Comparison of ENCODE assay signal across 4 cellular contexts in genomic region chr20:63660174-63660573, GRCh38. TPM values are rescaled to one million over a fixed set of nuclear protein-coding genes. Genes with fewer than 3 reads are reported as not detected.
DNase-seq lines count a peak whose midpoint lies in the region; ATAC-seq and TF ChIP-seq lines count a peak whose summit lies in the region.
"Not testable (repeated sequence)": the region's sequence is repeated elsewhere in the genome, so short reads cannot be mapped to it uniquely, and the experiment has no call there.

No MANE protein-coding gene starts in this region.

- peaks cover 17% of the 10 kb centered on the region for H3K4me1 ChIP-seq in CD4-positive, CD25-positive, alpha-beta regulatory T cell (ENCODE audit: control insufficient read depth, insufficient read depth, low read length, poor library complexity, severe bottlenecking)
- H3K4me1 ChIP-seq in naive thymus-derived CD4-positive, alpha-beta T cell (ENCODE audit: control insufficient read depth in 2 of 2, insufficient read depth in 2 of 2, low read length in 2 of 2) = not testable (repeated sequence)

- not testable (repeated sequence) for H3K36me3 ChIP-seq in CD4-positive, CD25-positive, alpha-beta regulatory T cell (ENCODE audit: control insufficient read depth, insufficient read depth, low read length)
- peaks cover 0 to 46% (median 0%) of the 10 kb centered on the region in 3 experiments for H3K36me3 ChIP-seq in naive thymus-derived CD4-positive, alpha-beta T cell (ENCODE audit: control insufficient read depth in 2 of 3, insufficient read depth in 3 of 3, low read length in 3 of 3)

- H3K4me3 ChIP-seq in CD4-positive, CD25-positive, alpha-beta regulatory T cell (ENCODE audit: low read depth, low read length); naive thymus-derived CD4-positive, alpha-beta T cell (ENCODE audit: low read length): not testable (repeated sequence)

- peak overlapping the region; percentile 77 to 96 (median 87) for H3K4me3 Mint-ChIP-seq in CD4-positive, CD25-positive, alpha-beta regulatory T cell
- peak overlapping the region; percentile 89 for H3K4me3 Mint-ChIP-seq in WTC11
- H3K4me3 Mint-ChIP-seq in activated naive CD8-positive, alpha-beta T cell treated with anti-CD3 and anti-CD28 coated beads for 36 hours = peak overlapping the region; percentile 91
- H3K4me3 Mint-ChIP-seq in naive thymus-derived CD4-positive, alpha-beta T cell = peak overlapping the region; percentile 39 to 97 (median 68)

- not testable (repeated sequence) for ATAC-seq in CD4-positive, CD25-positive, alpha-beta regulatory T cell (ENCODE audit: low read depth in 2 of 2); WTC11; naive thymus-derived CD4-positive, alpha-beta T cell

- H3K9me3 Mint-ChIP-seq in CD4-positive, CD25-positive, alpha-beta regulatory T cell; WTC11; activated naive CD8-positive, alpha-beta T cell treated with anti-CD3 and anti-CD28 coated beads for 36 hours; naive thymus-derived CD4-positive, alpha-beta T cell: not testable (repeated sequence)

- not testable (repeated sequence) for DNase-seq in CD4-positive, CD25-positive, alpha-beta regulatory T cell; WTC11 (ENCODE audit: low spot score); activated naive CD8-positive, alpha-beta T cell treated with anti-CD3 and anti-CD28 coated beads for 36 hours; naive thymus-derived CD4-positive, alpha-beta T cell

- not testable (repeated sequence) for TF ChIP-seq CTCF in WTC11 (IDR thresholded peaks at IDR 0.05)

- not testable (repeated sequence) for H3K27me3 Mint-ChIP-seq in CD4-positive, CD25-positive, alpha-beta regulatory T cell; WTC11 (ENCODE audit: low read depth); activated naive CD8-positive, alpha-beta T cell treated with anti-CD3 and anti-CD28 coated beads for 36 hours; naive thymus-derived CD4-positive, alpha-beta T cell

- not testable (repeated sequence) for H3K27me3 ChIP-seq in CD4-positive, CD25-positive, alpha-beta regulatory T cell (ENCODE audit: control insufficient read depth, insufficient read depth, low read length); naive thymus-derived CD4-positive, alpha-beta T cell (ENCODE audit: control insufficient read depth in 2 of 2, insufficient read depth in 2 of 2, low read length in 2 of 2)

- H3K36me3 Mint-ChIP-seq in CD4-positive, CD25-positive, alpha-beta regulatory T cell; WTC11: not testable (repeated sequence)
- H3K36me3 Mint-ChIP-seq in activated naive CD8-positive, alpha-beta T cell treated with anti-CD3 and anti-CD28 coated beads for 36 hours = peaks cover 11% of the 10 kb centered on the region
- H3K36me3 Mint-ChIP-seq in naive thymus-derived CD4-positive, alpha-beta T cell = peaks cover 0 to 11% (median 0%) of the 10 kb centered on the region in 5 donors

- POLR2A ChIA-PET in WTC11 (lab: Charles Lee) = not testable (repeated sequence)
- POLR2A ChIA-PET in naive thymus-derived CD4-positive, alpha-beta T cell (lab: Charles Lee) = interaction anchor here (0.9 kb wide), 1 partner anchor 8 kb away, joined by 3 read pairs; no protein-coding TSS in a partner anchor

- intact Hi-C loops in naive thymus-derived CD4-positive, alpha-beta T cell (cut with micrococcal nuclease) = not testable (repeated sequence)

- peaks cover 3 to 30% (median 15%) of the 10 kb centered on the region in 4 donors for H3K4me1 Mint-ChIP-seq in CD4-positive, CD25-positive, alpha-beta regulatory T cell
- peaks cover 12% of the 10 kb centered on the region for H3K4me1 Mint-ChIP-seq in WTC11
- H3K4me1 Mint-ChIP-seq in activated naive CD8-positive, alpha-beta T cell treated with anti-CD3 and anti-CD28 coated beads for 36 hours = peaks cover 14% of the 10 kb centered on the region
- H3K4me1 Mint-ChIP-seq in naive thymus-derived CD4-positive, alpha-beta T cell = peaks cover 0 to 42% (median 24%) of the 10 kb centered on the region in 7 donors

- not testable (repeated sequence) for H3K9me3 ChIP-seq in CD4-positive, CD25-positive, alpha-beta regulatory T cell (ENCODE audit: control insufficient read depth in 2 of 2, low read length in 2 of 2); naive thymus-derived CD4-positive, alpha-beta T cell (ENCODE audit: control insufficient read depth in 2 of 3, low read length in 3 of 3)

- H3K27ac ChIP-seq in CD4-positive, CD25-positive, alpha-beta regulatory T cell (ENCODE audit: insufficient read depth, low read length, poor library complexity, severe bottlenecking); naive thymus-derived CD4-positive, alpha-beta T cell (ENCODE audit: low read depth, low read length): not testable (repeated sequence)

- not testable (repeated sequence) for H3K27ac Mint-ChIP-seq in CD4-positive, CD25-positive, alpha-beta regulatory T cell; WTC11; activated naive CD8-positive, alpha-beta T cell treated with anti-CD3 and anti-CD28 coated beads for 36 hours; naive thymus-derived CD4-positive, alpha-beta T cell

- CTCF ChIA-PET in WTC11 (lab: Charles Lee); naive thymus-derived CD4-positive, alpha-beta T cell (lab: Charles Lee): not testable (repeated sequence)

RNA-seq across cellular contexts. Expression of gene RTEL1, which starts 2.1 kb away (rescaled TPM):
- 38.3 TPM for total RNA-seq in CD4-positive, CD25-positive, alpha-beta regulatory T cell
- polyA plus RNA-seq in CD4-positive, CD25-positive, alpha-beta regulatory T cell = 1 to 10 TPM; 1.8 to 3.7 (median 2.7) TPM
- total RNA-seq in WTC11 (2021) = 39.3 to 44.9 TPM (median 40.5 TPM) in 3 replicates
- total RNA-seq in activated naive CD8-positive, alpha-beta T cell treated with anti-CD3 and anti-CD28 coated beads for 36 hours = 10 to 100 TPM; 43.9 to 44.8 TPM
- total RNA-seq in naive thymus-derived CD4-positive, alpha-beta T cell = 10 to 100 TPM; 28.4 to 47.2 (median 32.4) TPM
- polyA plus RNA-seq in naive thymus-derived CD4-positive, alpha-beta T cell = 1 to 10 TPM; 1.9 to 8.6 TPM

RNA-seq across cellular contexts. Expression of gene STMN3, which starts 7.0 kb away (rescaled TPM):
- total RNA-seq in CD4-positive, CD25-positive, alpha-beta regulatory T cell = 64.6 TPM
- 10 to 100 TPM; 11.7 to 13.5 (median 12.5) TPM for polyA plus RNA-seq in CD4-positive, CD25-positive, alpha-beta regulatory T cell
- 53.0 to 65.6 TPM (median 53.4 TPM) in 3 replicates for total RNA-seq in WTC11 (2021)
- 10 to 100 TPM; 10.2 to 11.7 TPM for total RNA-seq in activated naive CD8-positive, alpha-beta T cell treated with anti-CD3 and anti-CD28 coated beads for 36 hours
- 100 to 1,000 TPM in 2 of 5 experiments, 10 to 100 TPM in 3; 34.2 to 122 (median 70.3) TPM for total RNA-seq in naive thymus-derived CD4-positive, alpha-beta T cell
- 10 to 100 TPM; 33.5 to 37.0 TPM for polyA plus RNA-seq in naive thymus-derived CD4-positive, alpha-beta T cell

RNA-seq across cellular contexts. Expression of gene GMEB2, which starts 33.3 kb away (rescaled TPM):
- 21.9 TPM for total RNA-seq in CD4-positive, CD25-positive, alpha-beta regulatory T cell
- polyA plus RNA-seq in CD4-positive, CD25-positive, alpha-beta regulatory T cell = 10 to 100 TPM in 2 of 4 donors, 1 to 10 TPM in 2; 8.3 to 10.5 (median 9.4) TPM
- 14.1 to 14.8 TPM (median 14.2 TPM) in 3 replicates for total RNA-seq in WTC11 (2021)
- total RNA-seq in activated naive CD8-positive, alpha-beta T cell treated with anti-CD3 and anti-CD28 coated beads for 36 hours = 10 to 100 TPM; 13.8 to 14.6 TPM
- 10 to 100 TPM; 17.4 to 30.2 (median 24.6) TPM for total RNA-seq in naive thymus-derived CD4-positive, alpha-beta T cell
- 10 to 100 TPM; 11.0 to 21.9 TPM for polyA plus RNA-seq in naive thymus-derived CD4-positive, alpha-beta T cell

RNA-seq across cellular contexts. Expression of gene TNFRSF6B, which starts 36.3 kb away (rescaled TPM):
- total RNA-seq in CD4-positive, CD25-positive, alpha-beta regulatory T cell = not detected
- polyA plus RNA-seq in CD4-positive, CD25-positive, alpha-beta regulatory T cell = not detected
- not detected in 3 replicates for total RNA-seq in WTC11 (2021)
- total RNA-seq in activated naive CD8-positive, alpha-beta T cell treated with anti-CD3 and anti-CD28 coated beads for 36 hours = not detected
- under 1 TPM in 1 of 5 experiments, not detected in 4; 0.74 TPM for total RNA-seq in naive thymus-derived CD4-positive, alpha-beta T cell
- under 1 TPM in 1 of 2 donors, not detected in 1; 0.22 TPM for polyA plus RNA-seq in naive thymus-derived CD4-positive, alpha-beta T cell

RNA-seq across cellular contexts. Expression of gene ARFRP1, which starts 47.6 kb away (rescaled TPM):
- 51.6 TPM for total RNA-seq in CD4-positive, CD25-positive, alpha-beta regulatory T cell
- polyA plus RNA-seq in CD4-positive, CD25-positive, alpha-beta regulatory T cell = 10 to 100 TPM; 56.6 to 65.7 (median 63.1) TPM
- total RNA-seq in WTC11 (2021) = 24.3 to 30.2 TPM (median 27.4 TPM) in 3 replicates
- total RNA-seq in activated naive CD8-positive, alpha-beta T cell treated with anti-CD3 and anti-CD28 coated beads for 36 hours = 10 to 100 TPM; 49.5 to 50.1 TPM
- 10 to 100 TPM; 55.4 to 92.1 (median 66.2) TPM for total RNA-seq in naive thymus-derived CD4-positive, alpha-beta T cell
- polyA plus RNA-seq in naive thymus-derived CD4-positive, alpha-beta T cell = 100 to 1,000 TPM in 1 of 2 donors, 10 to 100 TPM in 1; 89.1 to 108 TPM
